ENCODE assay signal across 12 cellular contexts in the genomic region with DNA sequence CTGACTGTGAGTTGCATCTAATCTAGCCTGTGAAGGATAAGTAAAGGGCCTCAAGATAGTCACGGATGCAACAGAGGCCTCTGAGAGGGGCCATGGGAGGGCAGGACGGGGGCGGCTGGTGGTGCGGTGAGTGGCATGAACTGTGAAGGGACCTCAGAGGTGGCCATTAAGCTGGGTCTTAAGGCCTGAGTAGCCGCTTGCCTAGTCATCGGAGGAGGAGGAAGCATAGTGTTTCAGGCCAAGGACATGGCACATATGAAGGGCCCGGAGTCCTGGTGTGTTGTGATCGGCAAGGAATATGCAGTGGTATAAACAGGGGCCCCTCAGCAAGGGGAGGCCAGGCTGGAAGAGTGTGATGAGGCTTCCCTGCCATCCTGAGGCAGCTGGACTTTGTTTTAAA. TPM values are rescaled to one million over a fixed set of nuclear protein-coding genes. Genes with fewer than 3 reads are reported as not detected.
A peak's percentile ranks its signal among the peaks of the same experiment; 100 is the strongest.
DNase-seq lines count a peak whose midpoint lies in the region; ATAC-seq and TF ChIP-seq lines count a peak whose summit lies in the region.
"Had no signal": no experiment of that assay in that cellular context is flagged by ENCODE, and none has a peak within 500 bp of the region (broad histone marks: within the 10 kb centered on the region; RNA-seq: fewer than 3 reads in every experiment).

No MANE protein-coding gene starts in this region.

- ATAC-seq in left cardiac atrium (no peak), GM18907 (IDR thresholded peaks at IDR 0.05; ENCODE audit: unreplicated experiment) (no peak)

- intact Hi-C loops in left cardiac atrium (cut with DNase I): no loop called here
- intact Hi-C loops in uterus (cut with DNase I; ENCODE audit: low total_unique reads): no loop called here

- 74 to 75% methylated on average over 5 to 8 of the region's 8 CpGs for WGBS in endodermal cell (ENCODE audit: insufficient coverage in 1 of 2, insufficient read length in 1 of 2), 2 experiments

- H3K4me1 Mint-ChIP-seq in endodermal cell (peaks cover 49% of the 10 kb centered on the region), nephron (peaks cover 37% of the 10 kb centered on the region)

- no peaks in the 10 kb centered on the region for H3K9me3 Mint-ChIP-seq in endodermal cell
- no peaks in the 10 kb centered on the region for H3K9me3 Mint-ChIP-seq in nephron

- peaks cover 12% of the 10 kb centered on the region for H3K36me3 Mint-ChIP-seq in endodermal cell (ENCODE audit: low read depth)
- H3K36me3 Mint-ChIP-seq in nephron (ENCODE audit: low read depth): peaks cover 4% of the 10 kb centered on the region

- no peaks in the 10 kb centered on the region for H3K27me3 ChIP-seq in right atrium auricular region
- H3K27me3 ChIP-seq in endodermal cell (ENCODE audit: control insufficient read depth, insufficient read depth, low read length, poor library complexity, severe bottlenecking): no peaks in the 10 kb centered on the region
- no peaks in the 10 kb centered on the region for H3K27me3 ChIP-seq in uterus
- H3K27me3 ChIP-seq: SJCRH30 had no signal

- peak overlapping the region; percentile 97 for H3K27ac ChIP-seq in right atrium auricular region
- no peak overlapping the region for H3K27ac ChIP-seq in endodermal cell (ENCODE audit: low read depth, low read length)
- peak overlapping the region; percentile 95 to 96 for H3K27ac ChIP-seq in uterus
- H3K27ac ChIP-seq: C4-2B, SJCRH30 had no signal

- H3K9ac ChIP-seq in endodermal cell (ENCODE audit: extremely low read depth, low read length, poor library complexity, severe bottlenecking): no peak overlapping the region

- H3K4me1 ChIP-seq in right atrium auricular region: peaks cover 0 to 78% of the 10 kb centered on the region in 2 donors
- H3K4me1 ChIP-seq in endodermal cell (ENCODE audit: control insufficient read depth, insufficient read depth, low read length): peaks cover 23% of the 10 kb centered on the region
- H3K4me1 ChIP-seq in uterus: peaks cover 23 to 44% of the 10 kb centered on the region in 2 donors

- H3K4me3 Mint-ChIP-seq in endodermal cell: peak overlapping the region; percentile 76
- H3K4me3 Mint-ChIP-seq in nephron: peak overlapping the region; percentile 83 to 94 (median 93)

- no peak for TF ChIP-seq POLR2A in uterus (IDR thresholded peaks at IDR 0.05)

- H3K36me3 ChIP-seq in right atrium auricular region: no peaks in the 10 kb centered on the region
- H3K36me3 ChIP-seq in endodermal cell (ENCODE audit: control insufficient read depth, insufficient read depth, low read length): peaks cover 5% of the 10 kb centered on the region
- H3K36me3 ChIP-seq in uterus: no peaks in the 10 kb centered on the region

- H3K4me3 ChIP-seq in right atrium auricular region (no peak overlapping the region), endodermal cell (ENCODE audit: low read length) (no peak overlapping the region), uterus (no peak overlapping the region)
- H3K4me3 ChIP-seq: SJCRH30 had no signal

- TF ChIP-seq CTCF in right atrium auricular region (IDR thresholded peaks at IDR 0.05) (no peak), endodermal cell (conservative IDR thresholded peaks at IDR 0.05) (no peak), nephron (IDR thresholded peaks at IDR 0.05; ENCODE audit: unreplicated experiment in 3 of 3) (no peak), uterus (IDR thresholded peaks at IDR 0.05) (no peak), GM10266 (IDR thresholded peaks at IDR 0.05; ENCODE audit: control insufficient read depth, insufficient read depth, low read depth, missing control alignments) (no peak)

- no peaks in the 10 kb centered on the region for H3K9me3 ChIP-seq in right atrium auricular region
- H3K9me3 ChIP-seq in endodermal cell (ENCODE audit: control insufficient read depth, low read length): no peaks in the 10 kb centered on the region
- H3K9me3 ChIP-seq in uterus: no peaks in the 10 kb centered on the region
- H3K9me3 ChIP-seq: SJCRH30 had no signal

- no peaks in the 10 kb centered on the region for H3K27me3 Mint-ChIP-seq in endodermal cell (ENCODE audit: insufficient read depth)
- H3K27me3 Mint-ChIP-seq in nephron (ENCODE audit: low read depth): peaks cover 3% of the 10 kb centered on the region

- H3K27ac Mint-ChIP-seq in endodermal cell (peak overlapping the region; percentile 82), nephron (peak overlapping the region; percentile 69 to 89 (median 84))

- DNase-seq in right atrium auricular region (ENCODE audit: low spot score): no peak
- DNase-seq in left cardiac atrium: no peak
- no peak for DNase-seq in endodermal cell
- DNase-seq in uterus: no peak
- DNase-seq in NCI-H526 treated with DMSO at 0.1 percent for 48 hours (lab: John Stamatoyannopoulos, UW): no peak
- DNase-seq in GM10266 (ENCODE audit: extremely low spot score): no peak
- DNase-seq: activated CD4-positive, alpha-beta T cell treated with anti-CD3 and anti-CD28 coated beads for 4 hours; effector CD4-positive, alpha-beta T cell; SJCRH30 had no signal

RNA-seq across cellular contexts. Expression of a gene that starts 51.8 kb away (rescaled TPM):
- total RNA-seq in right atrium auricular region (100 to 1,000 TPM; 108 to 118 TPM), left cardiac atrium (100 to 1,000 TPM in 1 of 2 donors, 10 to 100 TPM in 1; 83.5 to 118 TPM), endodermal cell (10 to 100 TPM; 74.7 to 82.2 TPM), uterus (100 to 1,000 TPM in 3 of 4 donors, 10 to 100 TPM in 1; 56.2 to 177 (median 127) TPM)
- polyA plus RNA-seq in endodermal cell (2013, experiment 1 of 2): 48.8 TPM
- 50.9 TPM for polyA plus RNA-seq in endodermal cell (2013, experiment 2 of 2)

RNA-seq across cellular contexts. Expression of a gene that starts 59.1 kb away (rescaled TPM):
- total RNA-seq in right atrium auricular region (10 to 100 TPM; 15.7 to 34.2 TPM), left cardiac atrium (10 to 100 TPM; 16.7 to 19.0 TPM), endodermal cell (10 to 100 TPM; 22.2 to 26.2 TPM), uterus (10 to 100 TPM in 3 of 4 donors, 1 to 10 TPM in 1; 3.8 to 53.8 (median 14.9) TPM)
- 22.0 TPM for polyA plus RNA-seq in endodermal cell (2013, experiment 1 of 2)
- polyA plus RNA-seq in endodermal cell (2013, experiment 2 of 2): 17.9 TPM
